ENCODE assay signal across 10 cellular contexts in the genomic region with DNA sequence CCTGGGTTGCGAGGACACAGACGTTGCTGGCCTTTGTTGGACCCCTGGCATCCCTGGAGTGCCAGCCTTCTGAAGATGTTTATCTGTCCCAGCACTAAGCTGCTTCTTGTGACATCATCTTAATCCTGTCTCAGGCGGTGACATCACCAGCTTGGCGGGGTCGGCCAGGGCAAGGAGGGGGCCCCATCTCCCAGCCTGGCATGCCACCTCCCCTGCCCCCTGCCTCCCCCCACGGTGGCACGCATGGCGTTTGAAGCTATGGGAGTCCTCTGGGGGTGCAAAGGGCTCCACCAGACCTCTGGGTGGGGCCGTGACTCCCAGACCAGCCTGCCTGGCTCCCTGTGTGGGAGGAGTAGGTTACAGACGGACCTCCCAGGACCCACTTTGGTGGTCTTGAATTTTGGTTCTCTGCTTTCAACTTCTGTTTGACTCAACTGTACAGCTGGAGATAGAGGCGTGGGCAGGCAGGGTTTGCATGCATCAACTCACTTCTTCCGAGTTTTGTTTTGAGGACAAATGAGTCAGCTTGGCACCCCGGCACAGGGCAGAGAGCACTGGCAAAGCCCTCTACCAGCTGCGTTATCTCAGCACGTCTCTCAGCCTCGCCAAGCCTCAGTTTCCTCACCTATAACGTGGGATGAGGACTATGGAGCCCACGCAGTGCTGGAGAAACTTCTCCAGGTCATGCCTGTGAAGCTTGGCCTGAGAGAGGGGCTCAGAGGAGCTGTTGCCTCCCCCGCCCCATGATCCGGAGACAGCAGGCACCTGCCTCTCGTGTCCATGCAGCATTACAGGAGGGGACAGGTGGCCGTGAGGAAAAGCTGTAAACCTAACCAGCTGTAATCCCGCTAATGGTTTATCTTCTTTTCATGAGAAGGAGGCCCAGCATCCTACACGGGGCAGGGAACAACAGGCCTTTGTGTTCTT. TPM values are rescaled to one million over a fixed set of nuclear protein-coding genes. Genes with fewer than 3 reads are reported as not detected.
A peak's percentile ranks its signal among the peaks of the same experiment; 100 is the strongest.
DNase-seq lines count a peak whose midpoint lies in the region; ATAC-seq lines count a peak whose summit lies in the region.
"Had no signal": no experiment of that assay in that cellular context is flagged by ENCODE, and none has a peak within 500 bp of the region (broad histone marks: within the 10 kb centered on the region; RNA-seq: fewer than 3 reads in every experiment).

No MANE protein-coding gene starts in this region.

- peak overlapping the region; percentile 44 for H3K4me3 ChIP-seq in skeletal muscle satellite cell (ENCODE audit: low read length)

- peaks cover 6% of the 10 kb centered on the region for H3K27me3 ChIP-seq in skeletal muscle satellite cell (ENCODE audit: control insufficient read depth, insufficient read depth, low read length)

- H3K9me3 Mint-ChIP-seq in activated T-cell treated with anti-CD3 and anti-CD28 coated beads, Interleukin-2, amount 50 U/mL, for 72 hours = no peaks in the 10 kb centered on the region
- H3K9me3 Mint-ChIP-seq: CD4-positive, CD25-positive, alpha-beta regulatory T cell had no signal

- peaks cover 32% of the 10 kb centered on the region for H3K27me3 Mint-ChIP-seq in activated T-cell treated with anti-CD3 and anti-CD28 coated beads, Interleukin-2, amount 50 U/mL, for 72 hours (ENCODE audit: low read depth)

- H3K9me3 ChIP-seq in skeletal muscle satellite cell (replicated peaks; ENCODE audit: low read length) = no peaks in the 10 kb centered on the region

- peaks cover 6% of the 10 kb centered on the region for H3K4me1 Mint-ChIP-seq in activated T-cell treated with anti-CD3 and anti-CD28 coated beads, Interleukin-2, amount 50 U/mL, for 72 hours (ENCODE audit: low read depth)

- peak; percentile 70 to 81 for ATAC-seq in activated T-cell treated with anti-CD3 and anti-CD28 coated beads, Interleukin-2, amount 50 U/mL, for 72 hours (replicated peaks in 1 of 2)

- H3K27ac ChIP-seq in epithelial cell of prostate = peak overlapping the region; percentile 18
- H3K27ac ChIP-seq: parathyroid adenoma had no signal

- in situ Hi-C loops in KBM-7 (cut with MboI; ENCODE audit: low pct_unique_long_range_greater_than_20kb, low sequenced_read_pairs) = no loop called here

- H3K4me2 ChIP-seq in skeletal muscle satellite cell (ENCODE audit: low read length) = peak overlapping the region; percentile 68

- H3K27ac Mint-ChIP-seq in activated T-cell treated with anti-CD3 and anti-CD28 coated beads, Interleukin-2, amount 50 U/mL, for 72 hours = no peak overlapping the region
- H3K27ac Mint-ChIP-seq: CD4-positive, CD25-positive, alpha-beta regulatory T cell had no signal

- H3K36me3 ChIP-seq in skeletal muscle satellite cell (ENCODE audit: insufficient read depth, low read length) = no peaks in the 10 kb centered on the region

- peak overlapping the region in 1 of 2 donors; percentile 59 for H3K4me3 Mint-ChIP-seq in activated T-cell treated with anti-CD3 and anti-CD28 coated beads, Interleukin-2, amount 50 U/mL, for 72 hours
- H3K4me3 Mint-ChIP-seq: CD4-positive, CD25-positive, alpha-beta regulatory T cell had no signal

- no peaks in the 10 kb centered on the region for H3K36me3 Mint-ChIP-seq in activated T-cell treated with anti-CD3 and anti-CD28 coated beads, Interleukin-2, amount 50 U/mL, for 72 hours (ENCODE audit: insufficient read depth in 2 of 2)
- H3K36me3 Mint-ChIP-seq: CD4-positive, CD25-positive, alpha-beta regulatory T cell had no signal

- peak; percentile 21 to 61 for DNase-seq in activated T-cell treated with anti-CD3 and anti-CD28 coated beads, Interleukin-2, amount 50 U/mL, for 72 hours
- no peak for DNase-seq in activated T-cell treated with anti-CD3 and anti-CD28 coated beads, Interleukin-2, amount 50 U/mL, for 1 hour
- peak; percentile 67 for DNase-seq in NCI-H524 treated with DMSO at 0.1 percent for 48 hours (lab: John Stamatoyannopoulos, UW)
- DNase-seq in epithelial cell of prostate (ENCODE audit: low read depth, low spot score) = no peak
- no peak for DNase-seq in AG08395 (ENCODE audit: low spot score)
- no peak for DNase-seq in cerebellar nuclear complex (lab: John Stamatoyannopoulos, UW)
- no peak for DNase-seq in KBM-7
- DNase-seq: CD4-positive, CD25-positive, alpha-beta regulatory T cell had no signal

- peaks cover 76% of the 10 kb centered on the region for H3K4me1 ChIP-seq in skeletal muscle satellite cell (ENCODE audit: control insufficient read depth, insufficient read depth, low read length)
- H3K4me1 ChIP-seq: parathyroid adenoma had no signal

- H3K9ac ChIP-seq in skeletal muscle satellite cell (ENCODE audit: low read depth, low read length) = peak overlapping the region; percentile 70
- H3K9ac ChIP-seq: parathyroid adenoma had no signal

RNA-seq across cellular contexts. Expression of a gene that starts 38.8 kb away (rescaled TPM):
- total RNA-seq in activated T-cell treated with anti-CD3 and anti-CD28 coated beads, Interleukin-2, amount 50 U/mL, for 72 hours = 1 to 10 TPM; 2.4 to 2.6 TPM
- total RNA-seq in skeletal muscle satellite cell (2012; rRNA removed) = 15.5 and 28.6 TPM in 2 replicates
- total RNA-seq: CD4-positive, CD25-positive, alpha-beta regulatory T cell had no signal

Comparison
In these comparisons a context has a peak if more than half of its experiments do, and no peak if none do; other contexts are left out.
1. DNase-seq: peak in activated T-cell treated with anti-CD3 and anti-CD28 coated beads, Interleukin-2, amount 50 U/mL, for 72 hours (2 of 2) and NCI-H524 treated with DMSO at 0.1 percent for 48 hours (single experiment); none in activated T-cell treated with anti-CD3 and anti-CD28 coated beads, Interleukin-2, amount 50 U/mL, for 1 hour (single experiment), epithelial cell of prostate (single experiment), AG08395 (single experiment), cerebellar nuclear complex (0 of 2) and KBM-7 (single experiment).